Comparison of ENCODE assay signal across 10 cellular contexts in genomic region chr3:83482402-83482801, GRCh38.
"Had no signal": no experiment of that assay in that cellular context is flagged by ENCODE, and none has a peak within 500 bp of the region (broad histone marks: within the 10 kb centered on the region; RNA-seq: fewer than 3 reads in every experiment).

No MANE protein-coding gene starts in this region.

- H3K4me3 Mint-ChIP-seq: HFFc6, IgD-negative memory B cell had no signal

- H3K9me3 ChIP-seq: HAP-1 had no signal

- H3K27me3 Mint-ChIP-seq: IgD-negative memory B cell had no signal

- H3K4me1 Mint-ChIP-seq: IgD-negative memory B cell had no signal

- FAIRE-seq: HTR-8/SVneo had no signal

- H3K4me3 ChIP-seq: HAP-1 had no signal

- H3K27ac ChIP-seq: HL-60, KMS-11 had no signal

- H3K36me3 ChIP-seq: HAP-1 had no signal

- H3K4me1 ChIP-seq: HAP-1 had no signal

- H3K36me3 Mint-ChIP-seq: IgD-negative memory B cell had no signal

- H3K27ac Mint-ChIP-seq: HFFc6, IgD-negative memory B cell had no signal

- ATAC-seq: HCT116 had no signal

- H3K4me2 ChIP-seq: KMS-11 had no signal

- DNase-seq: GOT3, H7, HFFc6, KBM-7 had no signal

- H3K9ac ChIP-seq: KMS-11 had no signal
